Comparison of ENCODE assay signal across 1 cellular context in the genomic region with DNA sequence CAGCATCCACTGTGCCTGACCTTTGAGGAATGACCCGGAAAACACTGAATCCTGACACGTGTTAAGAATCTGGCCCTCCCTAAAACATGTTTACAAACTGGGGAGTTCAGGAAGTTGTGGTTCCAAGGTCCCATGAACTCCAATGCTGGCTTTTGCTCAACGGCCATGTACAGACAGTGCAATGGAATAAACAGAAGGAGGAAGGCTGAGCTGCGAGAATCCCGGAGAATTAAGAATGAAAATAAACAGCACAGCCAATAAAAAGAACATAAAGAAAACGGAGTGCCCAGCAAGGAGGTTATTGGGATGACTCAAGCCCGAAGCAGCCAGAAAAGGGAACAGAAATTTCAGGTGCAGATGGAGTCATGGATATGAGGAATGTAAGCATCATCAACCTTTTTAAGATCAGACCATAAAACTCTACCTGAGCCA.
A peak's percentile ranks its signal among the peaks of the same experiment; 100 is the strongest.
TF ChIP-seq lines count a peak whose summit lies in the region.

No MANE protein-coding gene starts in this region.

TF ChIP-seq in HEK293, 187 proteins besides CTCF, POLR2A, EP300 and RAD21 (continued from another document and continues in another):
- TF ChIP-seq ZNF530 (tag by site-specific recombination; IDR thresholded peaks at IDR 0.05; ENCODE audit: low read depth) (no peak), GLI2 (tag by site-specific recombination; IDR thresholded peaks at IDR 0.05; ENCODE audit: borderline replicate concordance, low read depth) (no peak), ZNF37A (tag by site-specific recombination; IDR thresholded peaks at IDR 0.05) (no peak), ZNF404 (tag by site-specific recombination; IDR thresholded peaks at IDR 0.05) (no peak), ZNF19 (tag by site-specific recombination; IDR thresholded peaks at IDR 0.05; ENCODE audit: low read depth) (no peak), KLF7 (tag by site-specific recombination; IDR thresholded peaks at IDR 0.05; ENCODE audit: borderline replicate concordance) (no peak), ZNF777 (tag by site-specific recombination; IDR thresholded peaks at IDR 0.05; ENCODE audit: borderline replicate concordance) (no peak), KLF1 (tag by site-specific recombination; IDR thresholded peaks at IDR 0.05) (no peak), PRDM10 (tag by site-specific recombination; IDR thresholded peaks at IDR 0.05) (0 out of 2 replicates have a peak, but pooled peaks have one; percentile 16), ZNF335 (tag by site-specific recombination; conservative IDR thresholded peaks at IDR 0.05) (0 out of 2 replicates have a peak, but pooled peaks have one; percentile 6), ZNF548 (tag by site-specific recombination; IDR thresholded peaks at IDR 0.05) (no peak), ZNF623 (tag by site-specific recombination; IDR thresholded peaks at IDR 0.05) (no peak), ZBTB17 (tag by site-specific recombination; IDR thresholded peaks at IDR 0.05) (peak; percentile 60; the same call in 1 of the 2 replicates), ZNF280D (tag by site-specific recombination; IDR thresholded peaks at IDR 0.05) (no peak), ZNF776 (tag by site-specific recombination; IDR thresholded peaks at IDR 0.05; ENCODE audit: borderline replicate concordance) (no peak), ZNF239 (tag by site-specific recombination; IDR thresholded peaks at IDR 0.05) (no peak), ZNF529 (tag by site-specific recombination; IDR thresholded peaks at IDR 0.05; ENCODE audit: insufficient replicate concordance) (no peak), ZNF221 (tag by site-specific recombination; IDR thresholded peaks at IDR 0.05; ENCODE audit: borderline replicate concordance) (no peak), ZNF501 (tag by site-specific recombination; IDR thresholded peaks at IDR 0.05) (no peak), ZNF146 (tag by site-specific recombination; IDR thresholded peaks at IDR 0.05) (no peak), MZF1 (tag by site-specific recombination; IDR thresholded peaks at IDR 0.05; ENCODE audit: borderline replicate concordance) (0 out of 2 replicates have a peak, but pooled peaks have one; percentile 45), KLF17 (tag by site-specific recombination; IDR thresholded peaks at IDR 0.05) (peak; percentile 40; the same call in 1 of the 2 replicates), ZNF266 (tag by site-specific recombination; IDR thresholded peaks at IDR 0.05; ENCODE audit: low read depth) (no peak), ZNF184 (tag by site-specific recombination; IDR thresholded peaks at IDR 0.05) (no peak), ZNF837 (tag by site-specific recombination; IDR thresholded peaks at IDR 0.05) (no peak), ZNF692 (tag by site-specific recombination; IDR thresholded peaks at IDR 0.05) (0 out of 2 replicates have a peak, but pooled peaks have one; percentile 20), ZNF600 (tag by site-specific recombination; IDR thresholded peaks at IDR 0.05) (0 out of 2 replicates have a peak, but pooled peaks have one; percentile 26), ZNF140 (tag by site-specific recombination; IDR thresholded peaks at IDR 0.05) (no peak), SP2 (tag by site-specific recombination; IDR thresholded peaks at IDR 0.05) (no peak), ZNF561 (tag by site-specific recombination; IDR thresholded peaks at IDR 0.05; ENCODE audit: borderline replicate concordance) (no peak), BCL11A (tag by site-specific recombination; IDR thresholded peaks at IDR 0.05; ENCODE audit: low read depth) (0 out of 2 replicates have a peak, but pooled peaks have one; percentile 27), WT1 (tag by site-specific recombination; IDR thresholded peaks at IDR 0.05) (peak; percentile 90), ZNF350 (tag by site-specific recombination; IDR thresholded peaks at IDR 0.05) (no peak), ZNF473 (tag by site-specific recombination; IDR thresholded peaks at IDR 0.05) (no peak), FEZF1 (tag by site-specific recombination; IDR thresholded peaks at IDR 0.05) (peak; percentile 85), MYNN (tag by site-specific recombination; IDR thresholded peaks at IDR 0.05; ENCODE audit: borderline replicate concordance) (no peak), ZNF433 (tag by site-specific recombination; IDR thresholded peaks at IDR 0.05; ENCODE audit: low read depth) (no peak), SALL2 (tag by site-specific recombination; IDR thresholded peaks at IDR 0.05; ENCODE audit: borderline replicate concordance) (no peak), ZNF843 (tag by site-specific recombination; IDR thresholded peaks at IDR 0.05) (0 out of 2 replicates have a peak, but pooled peaks have one; percentile 67), ZNF610 (tag by site-specific recombination; IDR thresholded peaks at IDR 0.05; ENCODE audit: borderline replicate concordance) (no peak), ZNF624 (tag by site-specific recombination; IDR thresholded peaks at IDR 0.05) (no peak), ZNF155 (tag by site-specific recombination; IDR thresholded peaks at IDR 0.05) (no peak), ZNF121 (tag by site-specific recombination; IDR thresholded peaks at IDR 0.05) (no peak), ZNF341 (tag by site-specific recombination; IDR thresholded peaks at IDR 0.05; ENCODE audit: low read depth) (peak; percentile 56), SCRT2 (tag by site-specific recombination; IDR thresholded peaks at IDR 0.05) (no peak), ZNF76 (tag by site-specific recombination; IDR thresholded peaks at IDR 0.05; ENCODE audit: borderline replicate concordance, low read depth) (no peak)
- TF ChIP-seq, protein P1, sequence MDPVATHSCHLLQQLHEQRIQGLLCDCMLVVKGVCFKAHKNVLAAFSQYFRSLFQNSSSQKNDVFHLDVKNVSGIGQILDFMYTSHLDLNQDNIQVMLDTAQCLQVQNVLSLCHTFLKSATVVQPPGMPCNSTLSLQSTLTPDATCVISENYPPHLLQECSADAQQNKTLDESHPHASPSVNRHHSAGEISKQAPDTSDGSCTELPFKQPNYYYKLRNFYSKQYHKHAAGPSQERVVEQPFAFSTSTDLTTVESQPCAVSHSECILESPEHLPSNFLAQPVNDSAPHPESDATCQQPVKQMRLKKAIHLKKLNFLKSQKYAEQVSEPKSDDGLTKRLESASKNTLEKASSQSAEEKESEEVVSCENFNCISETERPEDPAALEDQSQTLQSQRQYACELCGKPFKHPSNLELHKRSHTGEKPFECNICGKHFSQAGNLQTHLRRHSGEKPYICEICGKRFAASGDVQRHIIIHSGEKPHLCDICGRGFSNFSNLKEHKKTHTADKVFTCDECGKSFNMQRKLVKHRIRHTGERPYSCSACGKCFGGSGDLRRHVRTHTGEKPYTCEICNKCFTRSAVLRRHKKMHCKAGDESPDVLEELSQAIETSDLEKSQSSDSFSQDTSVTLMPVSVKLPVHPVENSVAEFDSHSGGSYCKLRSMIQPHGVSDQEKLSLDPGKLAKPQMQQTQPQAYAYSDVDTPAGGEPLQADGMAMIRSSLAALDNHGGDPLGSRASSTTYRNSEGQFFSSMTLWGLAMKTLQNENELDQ (tag by site-specific recombination; IDR thresholded peaks at IDR 0.05; ENCODE audit: low read depth): no peak
- TF ChIP-seq, protein P2, sequence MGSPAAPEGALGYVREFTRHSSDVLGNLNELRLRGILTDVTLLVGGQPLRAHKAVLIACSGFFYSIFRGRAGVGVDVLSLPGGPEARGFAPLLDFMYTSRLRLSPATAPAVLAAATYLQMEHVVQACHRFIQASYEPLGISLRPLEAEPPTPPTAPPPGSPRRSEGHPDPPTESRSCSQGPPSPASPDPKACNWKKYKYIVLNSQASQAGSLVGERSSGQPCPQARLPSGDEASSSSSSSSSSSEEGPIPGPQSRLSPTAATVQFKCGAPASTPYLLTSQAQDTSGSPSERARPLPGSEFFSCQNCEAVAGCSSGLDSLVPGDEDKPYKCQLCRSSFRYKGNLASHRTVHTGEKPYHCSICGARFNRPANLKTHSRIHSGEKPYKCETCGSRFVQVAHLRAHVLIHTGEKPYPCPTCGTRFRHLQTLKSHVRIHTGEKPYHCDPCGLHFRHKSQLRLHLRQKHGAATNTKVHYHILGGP (tag by site-specific recombination; IDR thresholded peaks at IDR 0.05): no peak
- TF ChIP-seq, protein P3, sequence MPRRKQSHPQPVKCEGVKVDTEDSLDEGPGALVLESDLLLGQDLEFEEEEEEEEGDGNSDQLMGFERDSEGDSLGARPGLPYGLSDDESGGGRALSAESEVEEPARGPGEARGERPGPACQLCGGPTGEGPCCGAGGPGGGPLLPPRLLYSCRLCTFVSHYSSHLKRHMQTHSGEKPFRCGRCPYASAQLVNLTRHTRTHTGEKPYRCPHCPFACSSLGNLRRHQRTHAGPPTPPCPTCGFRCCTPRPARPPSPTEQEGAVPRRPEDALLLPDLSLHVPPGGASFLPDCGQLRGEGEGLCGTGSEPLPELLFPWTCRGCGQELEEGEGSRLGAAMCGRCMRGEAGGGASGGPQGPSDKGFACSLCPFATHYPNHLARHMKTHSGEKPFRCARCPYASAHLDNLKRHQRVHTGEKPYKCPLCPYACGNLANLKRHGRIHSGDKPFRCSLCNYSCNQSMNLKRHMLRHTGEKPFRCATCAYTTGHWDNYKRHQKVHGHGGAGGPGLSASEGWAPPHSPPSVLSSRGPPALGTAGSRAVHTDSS (tag by site-specific recombination; IDR thresholded peaks at IDR 0.05): peak; percentile 55; the same call in 1 of the 2 replicates
